ENCODE assay signal across 18 cellular contexts in the genomic region with DNA sequence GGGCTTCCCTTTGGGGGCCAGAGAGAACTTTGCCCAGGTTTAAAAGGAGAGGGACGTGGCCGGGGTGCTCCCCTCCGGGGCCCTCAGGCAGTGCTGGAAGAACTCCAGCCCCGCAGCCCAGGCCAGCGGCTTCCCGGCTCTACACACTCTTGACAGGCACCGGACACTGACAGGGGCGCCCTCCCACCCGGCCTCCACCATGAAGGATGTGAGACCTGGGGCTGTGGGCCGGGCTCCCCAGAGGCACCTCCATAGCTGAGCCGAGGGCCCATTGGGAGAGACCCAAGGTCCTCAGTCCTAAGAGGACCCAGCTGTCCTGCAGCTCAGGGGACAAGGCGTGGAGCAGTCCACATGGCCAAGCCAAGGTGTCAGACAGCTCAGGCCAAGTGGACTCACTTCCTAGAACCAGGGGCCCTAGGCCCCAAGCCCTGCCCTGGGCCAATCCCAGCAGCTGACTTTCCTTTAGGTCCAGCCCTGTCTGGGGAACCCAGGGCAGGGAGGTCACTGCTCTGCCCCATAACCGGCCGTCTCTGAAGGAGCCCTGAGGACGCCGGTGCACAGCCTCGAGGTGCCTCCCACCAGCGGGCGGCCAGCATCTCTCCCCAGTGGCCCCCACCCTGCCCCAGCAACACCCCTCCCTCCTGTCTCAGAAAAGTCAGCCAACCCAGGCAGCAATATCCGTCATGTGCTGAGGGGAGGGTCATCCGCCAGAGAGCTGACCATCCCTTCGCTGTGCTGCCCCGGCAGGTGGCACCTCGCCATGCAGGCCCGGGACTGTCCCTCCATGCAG.
"Had no signal": no experiment of that assay in that cellular context is flagged by ENCODE, and none has a peak within 500 bp of the region (broad histone marks: within the 10 kb centered on the region; RNA-seq: fewer than 3 reads in every experiment).

No MANE protein-coding gene starts in this region.

- DNase-seq: activated B cell treated with CpG ODN at 0.5 μM for 24 hours; activated CD4-positive, alpha-beta T cell treated with anti-CD3 and anti-CD28 coated beads, Interleukin-2, amount 10 ng/mL, durations not matched to agents 24 days and 14 days; activated CD8-positive, alpha-beta memory T cell treated with anti-CD3 and anti-CD28 coated beads for 24 hours; activated gamma-delta T cell treated with Interleukin-2 at 50 U/mL for 16 hours; amniotic stem cell; caudate nucleus; cortex of kidney; effector memory CD4-positive, alpha-beta T cell; foreskin fibroblast; kidney glomerular epithelial cell; stimulated activated CD4-positive, alpha-beta T cell treated with anti-CD3 and anti-CD28 coated beads, Interleukin-15, amount 100 ng/mL, for 24 hours; stimulated activated CD4-positive, alpha-beta T cell treated with anti-CD3 and anti-CD28 coated beads, Interleukin-4, amount 100 ng/mL, for 4 hours; stimulated activated CD8-positive, alpha-beta memory T cell treated with anti-CD3 and anti-CD28 coated beads, Interleukin-4, amount 100 ng/mL, for 48 hours had no signal

- H3K27ac ChIP-seq: lower lobe of right lung, ovary had no signal

- H3K27me3 ChIP-seq: ovary, tibial nerve had no signal

- H3K9me3 ChIP-seq: lower lobe of right lung, ovary, tibial nerve had no signal

- H3K4me1 Mint-ChIP-seq: activated B cell treated with CpG ODN at 0.5 μM for 24 hours; activated CD4-positive, alpha-beta T cell treated with anti-CD3 and anti-CD28 coated beads, Interleukin-2, amount 10 ng/mL, durations not matched to agents 24 days and 14 days had no signal

- ATAC-seq: lower lobe of right lung, T-helper 17 cell had no signal

- H3K4me3 Mint-ChIP-seq: activated B cell treated with CpG ODN at 0.5 μM for 24 hours; activated CD4-positive, alpha-beta T cell treated with anti-CD3 and anti-CD28 coated beads, Interleukin-2, amount 10 ng/mL, durations not matched to agents 24 days and 14 days; activated naive CD8-positive, alpha-beta T cell; T-helper 17 cell had no signal

- H3K4me3 ChIP-seq: lower lobe of right lung, ovary, tibial nerve had no signal

- H3K27me3 Mint-ChIP-seq: activated B cell treated with CpG ODN at 0.5 μM for 24 hours; activated CD4-positive, alpha-beta T cell treated with anti-CD3 and anti-CD28 coated beads, Interleukin-2, amount 10 ng/mL, durations not matched to agents 24 days and 14 days; activated naive CD8-positive, alpha-beta T cell; T-helper 17 cell had no signal

- H3K36me3 ChIP-seq: ovary had no signal

- H3K9me3 Mint-ChIP-seq: activated B cell treated with CpG ODN at 0.5 μM for 24 hours; activated CD4-positive, alpha-beta T cell treated with anti-CD3 and anti-CD28 coated beads, Interleukin-2, amount 10 ng/mL, durations not matched to agents 24 days and 14 days had no signal

- H3K27ac Mint-ChIP-seq: activated B cell treated with CpG ODN at 0.5 μM for 24 hours; activated CD4-positive, alpha-beta T cell treated with anti-CD3 and anti-CD28 coated beads, Interleukin-2, amount 10 ng/mL, durations not matched to agents 24 days and 14 days; T-helper 17 cell had no signal

- H3K36me3 Mint-ChIP-seq: activated naive CD8-positive, alpha-beta T cell had no signal
